Comparison of ENCODE assay signal across 1 cellular context in the genomic region with DNA sequence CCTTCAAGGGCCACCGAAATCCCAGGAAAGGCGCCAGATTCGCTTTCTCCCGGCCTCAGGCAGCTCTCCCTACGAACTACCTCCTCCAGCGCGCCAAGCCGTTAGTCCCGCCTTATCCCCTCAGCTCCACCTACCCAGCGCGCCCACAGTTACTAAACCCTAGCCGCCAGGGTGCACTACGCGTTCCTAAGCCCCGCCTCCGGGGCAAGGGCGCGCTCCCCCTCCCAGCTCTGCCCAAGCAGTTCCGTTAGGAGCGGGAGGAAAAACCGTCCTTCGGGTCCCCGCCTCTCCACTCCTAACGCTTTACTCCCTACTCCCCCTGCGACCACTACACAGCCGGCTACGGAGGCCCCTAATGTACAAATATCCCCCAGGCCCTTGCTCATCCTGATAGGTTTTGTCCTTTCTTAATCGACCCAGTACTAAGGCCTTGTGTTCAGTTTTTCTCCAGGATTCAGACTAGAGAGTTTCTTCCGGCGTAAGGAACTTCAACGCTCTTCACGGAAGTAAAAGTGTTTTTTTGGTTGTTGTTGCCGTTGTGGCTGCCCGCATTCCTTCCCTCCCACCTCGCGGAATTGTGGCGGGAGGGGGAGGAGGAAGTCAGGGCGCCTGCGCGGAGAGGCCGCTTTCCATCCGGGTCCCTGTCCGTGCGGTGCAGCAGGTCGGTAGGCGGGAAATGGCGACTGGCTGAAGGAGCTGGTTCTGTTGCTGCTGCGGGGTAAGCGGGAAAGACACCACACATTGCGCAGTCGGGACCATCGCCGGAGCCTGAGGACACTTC.
TF ChIP-seq lines count a peak whose summit lies in the region.

Gene CTDSPL2, plus strand, starts transcription at position 655 of the 781 bp plus-strand sequence. CDS start 31,386 bp downstream, outside the sequence.

TF ChIP-seq in GM12878, 131 proteins besides CTCF, POLR2A, EP300 and RAD21 (continued from another document and continues in another):
- TF ChIP-seq ZBTB40 (IDR thresholded peaks at IDR 0.05; ENCODE audit: borderline replicate concordance) (peak; percentile 56; the same call in 1 of the 2 replicates), SMC3 (IDR thresholded peaks at IDR 0.05; ENCODE audit: borderline replicate concordance, low read length) (no peak), EED (IDR thresholded peaks at IDR 0.05; ENCODE audit: low read depth) (peak; percentile 90), ZBED1 (IDR thresholded peaks at IDR 0.05; ENCODE audit: borderline replicate concordance) (no peak), RELA (IDR thresholded peaks at IDR 0.05; ENCODE audit: borderline replicate concordance, partially characterized antibody) (peak; percentile 12), MLLT1 (IDR thresholded peaks at IDR 0.05) (peak; percentile 86), NR2C1 (IDR thresholded peaks at IDR 0.05) (peak; percentile 50), SKIL (IDR thresholded peaks at IDR 0.05; ENCODE audit: low read depth, poor library complexity, severe bottlenecking) (peak; percentile 61), SIN3A (IDR thresholded peaks at IDR 0.05; ENCODE audit: low read depth, low read length) (peak; percentile 38; the same call in 1 of the 2 replicates), BCLAF1 (IDR thresholded peaks at IDR 0.05) (no peak), MEF2A (IDR thresholded peaks at IDR 0.05; ENCODE audit: insufficient read depth, low read depth, low read length) (0 out of 2 replicates have a peak, but pooled peaks have one; percentile 43), PKNOX1 (IDR thresholded peaks at IDR 0.05) (no peak; the same call in 1 of the 2 replicates), NRF1 (conservative IDR thresholded peaks at IDR 0.05; ENCODE audit: low read depth, low read length) (peak; percentile 70), CBFB (IDR thresholded peaks at IDR 0.05; ENCODE audit: low read depth) (peak; percentile 93), SMAD1 (IDR thresholded peaks at IDR 0.05; ENCODE audit: low read depth, partially characterized antibody) (no peak), LARP7 (IDR thresholded peaks at IDR 0.05) (no peak), DPF2 (IDR thresholded peaks at IDR 0.05) (no peak), HDAC6 (IDR thresholded peaks at IDR 0.05; ENCODE audit: unreplicated experiment) (no peak), BACH1 (IDR thresholded peaks at IDR 0.05; ENCODE audit: borderline replicate concordance) (peak; percentile 54; the same call in 1 of the 2 replicates), BCL3 (IDR thresholded peaks at IDR 0.05; ENCODE audit: borderline replicate concordance, insufficient read depth, low read depth, low read length, poor library complexity, severe bottlenecking) (no peak), POLR2AphosphoS5 (IDR thresholded peaks at IDR 0.05; ENCODE audit: low read length) (peak; percentile 88), JUNB (IDR thresholded peaks at IDR 0.05) (no peak), ZNF217 (IDR thresholded peaks at IDR 0.05) (no peak), WRNIP1 (IDR thresholded peaks at IDR 0.05; ENCODE audit: borderline replicate concordance, low read depth, low read length) (no peak; the same call in 1 of the 2 replicates)
- TF ChIP-seq, protein P1, sequence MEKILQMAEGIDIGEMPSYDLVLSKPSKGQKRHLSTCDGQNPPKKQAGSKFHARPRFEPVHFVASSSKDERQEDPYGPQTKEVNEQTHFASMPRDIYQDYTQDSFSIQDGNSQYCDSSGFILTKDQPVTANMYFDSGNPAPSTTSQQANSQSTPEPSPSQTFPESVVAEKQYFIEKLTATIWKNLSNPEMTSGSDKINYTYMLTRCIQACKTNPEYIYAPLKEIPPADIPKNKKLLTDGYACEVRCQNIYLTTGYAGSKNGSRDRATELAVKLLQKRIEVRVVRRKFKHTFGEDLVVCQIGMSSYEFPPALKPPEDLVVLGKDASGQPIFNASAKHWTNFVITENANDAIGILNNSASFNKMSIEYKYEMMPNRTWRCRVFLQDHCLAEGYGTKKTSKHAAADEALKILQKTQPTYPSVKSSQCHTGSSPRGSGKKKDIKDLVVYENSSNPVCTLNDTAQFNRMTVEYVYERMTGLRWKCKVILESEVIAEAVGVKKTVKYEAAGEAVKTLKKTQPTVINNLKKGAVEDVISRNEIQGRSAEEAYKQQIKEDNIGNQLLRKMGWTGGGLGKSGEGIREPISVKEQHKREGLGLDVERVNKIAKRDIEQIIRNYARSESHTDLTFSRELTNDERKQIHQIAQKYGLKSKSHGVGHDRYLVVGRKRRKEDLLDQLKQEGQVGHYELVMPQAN (conservative IDR thresholded peaks at IDR 0.05): peak; percentile 79; the same call in 1 of the 2 replicates
- TF ChIP-seq, protein P2, sequence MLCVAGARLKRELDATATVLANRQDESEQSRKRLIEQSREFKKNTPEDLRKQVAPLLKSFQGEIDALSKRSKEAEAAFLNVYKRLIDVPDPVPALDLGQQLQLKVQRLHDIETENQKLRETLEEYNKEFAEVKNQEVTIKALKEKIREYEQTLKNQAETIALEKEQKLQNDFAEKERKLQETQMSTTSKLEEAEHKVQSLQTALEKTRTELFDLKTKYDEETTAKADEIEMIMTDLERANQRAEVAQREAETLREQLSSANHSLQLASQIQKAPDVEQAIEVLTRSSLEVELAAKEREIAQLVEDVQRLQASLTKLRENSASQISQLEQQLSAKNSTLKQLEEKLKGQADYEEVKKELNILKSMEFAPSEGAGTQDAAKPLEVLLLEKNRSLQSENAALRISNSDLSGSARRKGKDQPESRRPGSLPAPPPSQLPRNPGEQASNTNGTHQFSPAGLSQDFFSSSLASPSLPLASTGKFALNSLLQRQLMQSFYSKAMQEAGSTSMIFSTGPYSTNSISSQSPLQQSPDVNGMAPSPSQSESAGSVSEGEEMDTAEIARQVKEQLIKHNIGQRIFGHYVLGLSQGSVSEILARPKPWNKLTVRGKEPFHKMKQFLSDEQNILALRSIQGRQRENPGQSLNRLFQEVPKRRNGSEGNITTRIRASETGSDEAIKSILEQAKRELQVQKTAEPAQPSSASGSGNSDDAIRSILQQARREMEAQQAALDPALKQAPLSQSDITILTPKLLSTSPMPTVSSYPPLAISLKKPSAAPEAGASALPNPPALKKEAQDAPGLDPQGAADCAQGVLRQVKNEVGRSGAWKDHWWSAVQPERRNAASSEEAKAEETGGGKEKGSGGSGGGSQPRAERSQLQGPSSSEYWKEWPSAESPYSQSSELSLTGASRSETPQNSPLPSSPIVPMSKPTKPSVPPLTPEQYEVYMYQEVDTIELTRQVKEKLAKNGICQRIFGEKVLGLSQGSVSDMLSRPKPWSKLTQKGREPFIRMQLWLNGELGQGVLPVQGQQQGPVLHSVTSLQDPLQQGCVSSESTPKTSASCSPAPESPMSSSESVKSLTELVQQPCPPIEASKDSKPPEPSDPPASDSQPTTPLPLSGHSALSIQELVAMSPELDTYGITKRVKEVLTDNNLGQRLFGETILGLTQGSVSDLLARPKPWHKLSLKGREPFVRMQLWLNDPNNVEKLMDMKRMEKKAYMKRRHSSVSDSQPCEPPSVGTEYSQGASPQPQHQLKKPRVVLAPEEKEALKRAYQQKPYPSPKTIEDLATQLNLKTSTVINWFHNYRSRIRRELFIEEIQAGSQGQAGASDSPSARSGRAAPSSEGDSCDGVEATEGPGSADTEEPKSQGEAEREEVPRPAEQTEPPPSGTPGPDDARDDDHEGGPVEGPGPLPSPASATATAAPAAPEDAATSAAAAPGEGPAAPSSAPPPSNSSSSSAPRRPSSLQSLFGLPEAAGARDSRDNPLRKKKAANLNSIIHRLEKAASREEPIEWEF (IDR thresholded peaks at IDR 0.05; ENCODE audit: insufficient replicate concordance, low read depth, low read length): no peak
- TF ChIP-seq, protein P3, sequence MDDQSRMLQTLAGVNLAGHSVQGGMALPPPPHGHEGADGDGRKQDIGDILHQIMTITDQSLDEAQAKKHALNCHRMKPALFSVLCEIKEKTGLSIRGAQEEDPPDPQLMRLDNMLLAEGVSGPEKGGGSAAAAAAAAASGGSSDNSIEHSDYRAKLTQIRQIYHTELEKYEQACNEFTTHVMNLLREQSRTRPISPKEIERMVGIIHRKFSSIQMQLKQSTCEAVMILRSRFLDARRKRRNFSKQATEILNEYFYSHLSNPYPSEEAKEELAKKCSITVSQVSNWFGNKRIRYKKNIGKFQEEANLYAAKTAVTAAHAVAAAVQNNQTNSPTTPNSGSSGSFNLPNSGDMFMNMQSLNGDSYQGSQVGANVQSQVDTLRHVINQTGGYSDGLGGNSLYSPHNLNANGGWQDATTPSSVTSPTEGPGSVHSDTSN (IDR thresholded peaks at IDR 0.05; ENCODE audit: insufficient replicate concordance, low read depth, low read length): no peak
